ENCODE assay signal across 12 cellular contexts in genomic region chr10:50636576-50636975, GRCh38. TPM values are rescaled to one million over a fixed set of nuclear protein-coding genes. Genes with fewer than 3 reads are reported as not detected.
DNase-seq lines count a peak whose midpoint lies in the region; ATAC-seq, FAIRE-seq and TF ChIP-seq lines count a peak whose summit lies in the region.
"Had no signal": no experiment of that assay in that cellular context is flagged by ENCODE, and none has a peak within 500 bp of the region (broad histone marks: within the 10 kb centered on the region; RNA-seq: fewer than 3 reads in every experiment).

No MANE protein-coding gene starts in this region.

- no peaks in the 10 kb centered on the region for H3K9me3 ChIP-seq in effector memory CD4-positive, alpha-beta T cell (ENCODE audit: control insufficient read depth, low read length)
- H3K9me3 ChIP-seq in kidney (ENCODE audit: control insufficient read depth in 1 of 2, low read length in 2 of 2) (no peaks in the 10 kb centered on the region), spleen (no peaks in the 10 kb centered on the region), upper lobe of left lung (no peaks in the 10 kb centered on the region)

- no peak for TF ChIP-seq POLR2A in spleen (IDR thresholded peaks at IDR 0.05)
- TF ChIP-seq POLR2A in upper lobe of left lung (IDR thresholded peaks at IDR 0.05) = no peak

- H3K27ac ChIP-seq in effector memory CD4-positive, alpha-beta T cell (ENCODE audit: insufficient read depth, low read length, poor library complexity, severe bottlenecking) = no peak overlapping the region
- no peak overlapping the region for H3K27ac ChIP-seq in kidney (ENCODE audit: low read depth in 2 of 2, low read length in 2 of 2)
- H3K27ac ChIP-seq in spleen = peak overlapping the region in 2 of 8 donors; percentile 28 to 37
- H3K27ac ChIP-seq in upper lobe of left lung = no peak overlapping the region
- H3K27ac ChIP-seq: cardiac muscle cell had no signal

- peaks cover 14% of the 10 kb centered on the region for H3K4me1 ChIP-seq in effector memory CD4-positive, alpha-beta T cell (ENCODE audit: control insufficient read depth, insufficient read depth, low read length, poor library complexity, severe bottlenecking)
- H3K4me1 ChIP-seq in kidney (ENCODE audit: control insufficient read depth in 1 of 2, insufficient read depth in 1 of 2, low read depth in 1 of 2, low read length in 2 of 2) = no peaks in the 10 kb centered on the region
- H3K4me1 ChIP-seq in spleen = peaks cover 0 to 24% (median 17%) of the 10 kb centered on the region in 6 donors
- H3K4me1 ChIP-seq in upper lobe of left lung = peaks cover 0 to 9% (median 6%) of the 10 kb centered on the region in 4 donors

- no peak for TF ChIP-seq CTCF in kidney (IDR thresholded peaks at IDR 0.05; ENCODE audit: borderline replicate concordance, extremely low read depth, insufficient read depth)
- no peak for TF ChIP-seq CTCF in spleen (IDR thresholded peaks at IDR 0.05 in 8 of 11, conservative IDR thresholded peaks at IDR 0.05 in 3 of 11)
- TF ChIP-seq CTCF in upper lobe of left lung (IDR thresholded peaks at IDR 0.05) = no peak

- no peak for FAIRE-seq in kidney (lab: Jason Lieb, UNC)

- peak overlapping the region; percentile 30 for H3K4me3 ChIP-seq in effector memory CD4-positive, alpha-beta T cell (ENCODE audit: insufficient read depth, low read depth, low read length, poor library complexity, severe bottlenecking)
- H3K4me3 ChIP-seq in kidney (ENCODE audit: low read length in 2 of 2) = no peak overlapping the region
- peak overlapping the region in 4 of 8 donors; percentile 2 to 41 (median 11) for H3K4me3 ChIP-seq in spleen
- no peak overlapping the region for H3K4me3 ChIP-seq in upper lobe of left lung
- H3K4me3 ChIP-seq: cardiac muscle cell had no signal

- WGBS in spleen, 5 donors = 24 to 46% (median 34%) methylated on average over 3 of the region's 3 CpGs
- 52 to 62% methylated on average over 3 of the region's 3 CpGs for WGBS in upper lobe of left lung, 2 donors

- H3K36me3 ChIP-seq in effector memory CD4-positive, alpha-beta T cell (ENCODE audit: control insufficient read depth, insufficient read depth, low read length) = no peaks in the 10 kb centered on the region
- H3K36me3 ChIP-seq in kidney (ENCODE audit: control insufficient read depth in 1 of 2, insufficient read depth in 2 of 2, low read length in 2 of 2) (no peaks in the 10 kb centered on the region), spleen (no peaks in the 10 kb centered on the region), upper lobe of left lung (no peaks in the 10 kb centered on the region)
- H3K36me3 ChIP-seq: cardiac muscle cell had no signal

- no peak overlapping the region for H3K9ac ChIP-seq in kidney (ENCODE audit: low read length in 2 of 2)

- intact Hi-C loops in kidney (cut with DNase I) (no loop called here), spleen (cut with DNase I; ENCODE audit: low total_unique reads) (no loop called here)

- ATAC-seq in GM18868 (IDR thresholded peaks at IDR 0.05; ENCODE audit: unreplicated experiment) (peak; percentile 81), GM21619 (IDR thresholded peaks at IDR 0.05; ENCODE audit: unreplicated experiment) (peak; percentile 16), HG03571 (IDR thresholded peaks at IDR 0.05; ENCODE audit: unreplicated experiment) (peak; percentile 27), upper lobe of left lung (ENCODE audit: low FRiP score in 2 of 2) (no peak)

- no peaks in the 10 kb centered on the region for H3K27me3 ChIP-seq in effector memory CD4-positive, alpha-beta T cell (replicated peaks; ENCODE audit: control insufficient read depth, insufficient read depth, low read length, poor library complexity, severe bottlenecking)
- H3K27me3 ChIP-seq in spleen (replicated peaks in 1 of 7) (no peaks in the 10 kb centered on the region), upper lobe of left lung (no peaks in the 10 kb centered on the region)
- H3K27me3 ChIP-seq: cardiac muscle cell had no signal

- TF ChIP-seq EP300 in upper lobe of left lung (IDR thresholded peaks at IDR 0.05) = no peak

- peak in 1 of 3 donors; percentile 10 for DNase-seq in effector memory CD4-positive, alpha-beta T cell
- no peak for DNase-seq in kidney
- DNase-seq in spleen = no peak
- DNase-seq in DMS53 treated with DMSO at 0.1 percent for 48 hours (lab: John Stamatoyannopoulos, UW; ENCODE audit: unreplicated experiment) = no peak
- DNase-seq in upper lobe of left lung = no peak
- DNase-seq: DMS 273 treated with DMSO at 0.1 percent for 48 hours, NCI-H1694 treated with DMSO at 0.1 percent for 48 hours, SHP77 treated with DMSO at 0.1 percent for 48 hours had no signal

RNA-seq across cellular contexts. Expression of gene SGMS1, which starts 12.8 kb away (rescaled TPM):
- total RNA-seq in kidney (100 TPM), spleen (10 to 100 TPM; 29.0 to 84.3 (median 39.5) TPM), upper lobe of left lung (100 to 1,000 TPM in 4 of 6 donors, 10 to 100 TPM in 2; 66.7 to 230 (median 173) TPM)
- polyA plus RNA-seq in kidney (ENCODE audit: insufficient read depth, low read depth, low replicate concordance) (13.6 TPM), spleen (1 to 10 TPM; 5.9 to 7.3 (median 6.6) TPM)

Comparison
In these comparisons a context has a peak if more than half of its experiments do, and no peak if none do; other contexts are left out.
1. ATAC-seq: peak in GM18868 (single experiment), GM21619 (single experiment) and HG03571 (single experiment); none in upper lobe of left lung (0 of 2).